9 cellular contexts compared by ENCODE assay signal in genomic region chr11:13486926-13487660, GRCh38. TPM values are rescaled to one million over a fixed set of nuclear protein-coding genes. Genes with fewer than 3 reads are reported as not detected.
DNase-seq lines count a peak whose midpoint lies in the region; TF ChIP-seq lines count a peak whose summit lies in the region.
"Had no signal": no experiment of that assay in that cellular context is flagged by ENCODE, and none has a peak within 500 bp of the region (broad histone marks: within the 10 kb centered on the region; RNA-seq: fewer than 3 reads in every experiment).

No MANE protein-coding gene starts in this region.

- peak overlapping the region in 5 of 8 donors; percentile 9 to 88 (median 72) for H3K27ac Mint-ChIP-seq in CD8-positive, alpha-beta memory T cell

- H3K27ac ChIP-seq in CD8-positive, alpha-beta memory T cell (ENCODE audit: low read depth, low read length): no peak overlapping the region
- H3K27ac ChIP-seq in esophagus squamous epithelium: no peak overlapping the region

- H3K9me3 ChIP-seq in CD8-positive, alpha-beta memory T cell (ENCODE audit: low read length): no peaks in the 10 kb centered on the region
- H3K9me3 ChIP-seq in iPS-15b (ENCODE audit: control insufficient read depth, insufficient read depth, low read length) (no peaks in the 10 kb centered on the region), esophagus squamous epithelium (peaks cover 0 to 4% (median 0%) of the 10 kb centered on the region in 3 donors)

- peaks cover 0 to 5% (median 0%) of the 10 kb centered on the region in 5 donors for H3K9me3 Mint-ChIP-seq in CD8-positive, alpha-beta memory T cell

- H3K27me3 ChIP-seq in CD8-positive, alpha-beta memory T cell (ENCODE audit: insufficient read depth, low read length, poor library complexity, severe bottlenecking): no peaks in the 10 kb centered on the region
- H3K27me3 ChIP-seq in iPS-15b (ENCODE audit: control insufficient read depth, insufficient read depth, low read length): no peaks in the 10 kb centered on the region
- H3K27me3 ChIP-seq in esophagus squamous epithelium: peaks cover 0 to 3% (median 0%) of the 10 kb centered on the region in 4 donors

- whole genome bisulfite sequencing in esophagus squamous epithelium, 2 donors: 60 to 81% methylated on average over 16 to 17 of the region's 26 CpGs

- no peaks in the 10 kb centered on the region for H3K36me3 ChIP-seq in CD8-positive, alpha-beta memory T cell (ENCODE audit: insufficient read depth, low read length)
- H3K36me3 ChIP-seq in iPS-15b (ENCODE audit: control insufficient read depth, insufficient read depth, low read length): no peaks in the 10 kb centered on the region
- H3K36me3 ChIP-seq in esophagus squamous epithelium: no peaks in the 10 kb centered on the region
- H3K36me3 ChIP-seq: HAP-1 had no signal

- CTCF ChIA-PET in CD8-positive, alpha-beta memory T cell (lab: Charles Lee): interaction anchor here (0.8 to 1.5 kb wide), 5 partner anchors 10 to 1721 kb away, joined by 3 to 11 read pairs (median 3); no protein-coding TSS in a partner anchor

- no peaks in the 10 kb centered on the region for H3K4me1 ChIP-seq in CD8-positive, alpha-beta memory T cell (ENCODE audit: insufficient read depth, low read length)
- peaks cover 2% of the 10 kb centered on the region for H3K4me1 ChIP-seq in iPS-15b (ENCODE audit: control insufficient read depth, insufficient read depth, low read length)
- H3K4me1 ChIP-seq in esophagus squamous epithelium: peaks cover 0 to 5% (median 0%) of the 10 kb centered on the region in 3 donors
- H3K4me1 ChIP-seq: HAP-1 had no signal

- peak overlapping the region; percentile 46 to 84 (median 81) for H3K4me3 Mint-ChIP-seq in CD8-positive, alpha-beta memory T cell

- DNase-seq in CD8-positive, alpha-beta memory T cell: peak; percentile 28 to 74 (median 55)
- DNase-seq in HFF-Myc (ENCODE audit: extremely low read depth, low read depth) (no peak), OCI-M1 (lab: John Stamatoyannopoulos, UW) (peak; percentile 94), NCI-H526 treated with DMSO at 0.1 percent for 48 hours (lab: John Stamatoyannopoulos, UW) (no peak), esophagus squamous epithelium (lab: John Stamatoyannopoulos, UW) (no peak)
- DNase-seq in activated gamma-delta T cell treated with anti-CD3 and anti-CD28 coated beads, Interleukin-2, amount 50 U/mL, for 16 hours (ENCODE audit: low read depth): peak; percentile 52
- DNase-seq in stimulated activated CD4-positive, alpha-beta T cell treated with anti-CD3 and anti-CD28 coated beads, Interleukin-1b, Interleukin-23, amount 100 ng/mL, for 4 hours (ENCODE audit: low read depth in 2 of 2): peak; percentile 49 to 57

- intact Hi-C loops in esophagus squamous epithelium (cut with DNase I): no loop called here

- H3K4me1 Mint-ChIP-seq in CD8-positive, alpha-beta memory T cell: peaks cover 6 to 8% (median 6%) of the 10 kb centered on the region in 3 donors

- H3K4me3 ChIP-seq in CD8-positive, alpha-beta memory T cell (ENCODE audit: low read length): peak overlapping the region; percentile 23
- H3K4me3 ChIP-seq in HFF-Myc (replicated peaks; ENCODE audit: low read depth, low read length) (no peak overlapping the region), iPS-15b (ENCODE audit: low read depth, low read length) (peak overlapping the region; percentile 75), esophagus squamous epithelium (peak overlapping the region in 2 of 4 donors; percentile 13 to 23)
- H3K4me3 ChIP-seq: HAP-1 had no signal

- peaks cover 0 to 1% of the 10 kb centered on the region in 2 donors for H3K27me3 Mint-ChIP-seq in CD8-positive, alpha-beta memory T cell

- POLR2A ChIA-PET in CD8-positive, alpha-beta memory T cell (lab: Charles Lee): interaction anchor here (1.2 kb wide), 1 partner anchor 24 kb away, joined by 4 read pairs; the partner anchor contains the start of gene BTBD10

- TF ChIP-seq POLR2A in esophagus squamous epithelium (IDR thresholded peaks at IDR 0.05): no peak

- H3K9ac ChIP-seq in iPS-15b (ENCODE audit: low read depth, low read length): peak overlapping the region; percentile 60

- peak; percentile 29 for TF ChIP-seq CTCF in HFF-Myc (IDR thresholded peaks at IDR 0.05; ENCODE audit: low read depth, low read length, missing control alignments)
- peak in 2 of 6 experiments; percentile 36 to 60 for TF ChIP-seq CTCF in esophagus squamous epithelium (IDR thresholded peaks at IDR 0.05)

- no peaks in the 10 kb centered on the region for H3K36me3 Mint-ChIP-seq in CD8-positive, alpha-beta memory T cell

RNA-seq across cellular contexts. Expression of gene PTH, which starts 8.7 kb away (rescaled TPM):
- not detected for total RNA-seq in CD8-positive, alpha-beta memory T cell
- polyA plus RNA-seq in CD8-positive, alpha-beta memory T cell: not detected
- not detected for total RNA-seq in esophagus squamous epithelium

RNA-seq across cellular contexts. Expression of gene BTBD10, which starts 24.1 kb away (rescaled TPM):
- 10 to 100 TPM; 24.1 to 27.3 TPM for total RNA-seq in CD8-positive, alpha-beta memory T cell
- 14.3 TPM for polyA plus RNA-seq in CD8-positive, alpha-beta memory T cell
- total RNA-seq in esophagus squamous epithelium: 10 to 100 TPM; 45.3 to 56.7 (median 54.0) TPM

Comparison
In these comparisons a context has a peak if more than half of its experiments do, and no peak if none do; other contexts are left out.
1. DNase-seq: peak in CD8-positive, alpha-beta memory T cell (5 of 5), OCI-M1 (single experiment), activated gamma-delta T cell treated with anti-CD3 and anti-CD28 coated beads, Interleukin-2, amount 50 U/mL, for 16 hours (single experiment) and stimulated activated CD4-positive, alpha-beta T cell treated with anti-CD3 and anti-CD28 coated beads, Interleukin-1b, Interleukin-23, amount 100 ng/mL, for 4 hours (2 of 2); none in HFF-Myc (single experiment), NCI-H526 treated with DMSO at 0.1 percent for 48 hours (single experiment) and esophagus squamous epithelium (single experiment).